In genomic region chr1:175390522-175391247, GRCh38 we compare ENCODE assay signal across 25 cellular contexts.
A peak's percentile ranks its signal among the peaks of the same experiment; 100 is the strongest.
DNase-seq lines count a peak whose midpoint lies in the region; ATAC-seq, FAIRE-seq and TF ChIP-seq lines count a peak whose summit lies in the region.
"Had no signal": no experiment of that assay in that cellular context is flagged by ENCODE, and none has a peak within 500 bp of the region (broad histone marks: within the 10 kb centered on the region; RNA-seq: fewer than 3 reads in every experiment).

No MANE protein-coding gene starts in this region.

- BruUV-seq in GM12878 (replicated peaks; lab: Mats Ljungman, UMichigan), result no TSS peak

- H3K27me3 Mint-ChIP-seq in CD4-positive, alpha-beta T cell, result peaks cover 38% of the 10 kb centered on the region

- H4K20me1 ChIP-seq in GM12878 (ENCODE audit: control insufficient read depth, insufficient read depth), result no peaks in the 10 kb centered on the region

- H3K4me3 Mint-ChIP-seq in CD4-positive, alpha-beta T cell, result no peak overlapping the region
- H3K4me3 Mint-ChIP-seq: activated CD4-positive, alpha-beta T cell treated with anti-CD3 and anti-CD28 coated beads, Interleukin-2, amount 10 ng/mL, durations not matched to agents 7 days and 5 days; activated CD8-positive, alpha-beta memory T cell treated with anti-CD3 and anti-CD28 coated beads, Interleukin-2, amount 10 ng/mL, durations not matched to agents 7 days and 5 days; CD4-positive, CD25-positive, alpha-beta regulatory T cell; naive B cell had no signal

- H3K79me2 ChIP-seq in GM12878 (ENCODE audit: control insufficient read depth, insufficient read depth, low read length), result no peaks in the 10 kb centered on the region

- FAIRE-seq in GM12878 (lab: Jason Lieb, UNC) (no peak), GM12891 (lab: Jason Lieb, UNC) (no peak)

- no peak overlapping the region for H2AFZ ChIP-seq in GM12878 (ENCODE audit: control insufficient read depth, low read depth, low read length)

- no peak for TF ChIP-seq CTCF in GM06990 (IDR thresholded peaks at IDR 0.05; ENCODE audit: insufficient read depth, low read length, poor library complexity, severe bottlenecking)
- TF ChIP-seq CTCF in GM12878 (IDR thresholded peaks at IDR 0.05 in 2 of 3, conservative IDR thresholded peaks at IDR 0.05 in 1 of 3; ENCODE audit: control insufficient read depth in 2 of 3, extremely low read depth in 1 of 3, insufficient read depth in 1 of 3, low read depth in 3 of 3, low read length in 3 of 3), result no peak
- no peak for TF ChIP-seq CTCF in CD4-positive, alpha-beta T cell (IDR thresholded peaks at IDR 0.05)

- SMC1A ChIA-PET in GM12878 (lab: Charles Lee; ENCODE audit: uncharacterized antibody, unreplicated experiment), result interaction anchor here (1.3 to 1.5 kb wide), 2 partner anchors 14 to 44 kb away, joined by 5 to 8 read pairs; no protein-coding TSS in a partner anchor

- POLR2A ChIA-PET in GM12878 (lab: Charles Lee), result no interaction called here
- POLR2A ChIA-PET in CD4-positive, alpha-beta T cell (lab: Charles Lee), result interaction anchor here (0.6 kb wide), 1 partner anchor 1536 kb away, joined by 3 read pairs; no protein-coding TSS in a partner anchor

- H3K27me3 ChIP-seq in GM06990 (replicated peaks; ENCODE audit: control insufficient read depth, insufficient read depth, low read length) (no peaks in the 10 kb centered on the region; the same call in 1 of the 2 replicates), GM12878 (replicated peaks in 1 of 2; ENCODE audit: control insufficient read depth in 2 of 2, insufficient read depth in 2 of 2, low read length in 1 of 2) (no peaks in the 10 kb centered on the region; a peak in 1 of 4 replicates)
- H3K27me3 ChIP-seq in CD4-positive, alpha-beta T cell (ENCODE audit: control insufficient read depth, insufficient read depth, low read length), result no peaks in the 10 kb centered on the region
- H3K27me3 ChIP-seq: brain microvascular endothelial cell, sigmoid colon, SJCRH30, testis had no signal

- H3K4me1 ChIP-seq in GM12878 (ENCODE audit: control insufficient read depth, insufficient read depth, low read length), result peaks cover 4% of the 10 kb centered on the region; the same call in 1 of the 2 replicates
- H3K4me1 ChIP-seq: colonic mucosa, SJCRH30, testis had no signal

- in situ Hi-C loops in GM12878 (cut with MboI), result no loop called here

- H3K36me3 Mint-ChIP-seq in CD4-positive, alpha-beta T cell (ENCODE audit: low read depth), result no peaks in the 10 kb centered on the region
- H3K36me3 Mint-ChIP-seq: activated CD8-positive, alpha-beta memory T cell treated with anti-CD3 and anti-CD28 coated beads, Interleukin-2, amount 10 ng/mL, durations not matched to agents 7 days and 5 days; CD4-positive, CD25-positive, alpha-beta regulatory T cell; naive B cell had no signal

- no peak for TF ChIP-seq EP300 in GM12878 (IDR thresholded peaks at IDR 0.05; ENCODE audit: borderline replicate concordance in 1 of 2, control insufficient read depth in 1 of 2, low read depth in 2 of 2, low read length in 2 of 2)

- H3K9me3 ChIP-seq in GM12878 (replicated peaks; ENCODE audit: control insufficient read depth, insufficient read depth, low read length), result no peaks in the 10 kb centered on the region
- H3K9me3 ChIP-seq in CD4-positive, alpha-beta T cell (ENCODE audit: control insufficient read depth, low read length), result no peaks in the 10 kb centered on the region
- H3K9me3 ChIP-seq: colonic mucosa, neutrophil, sigmoid colon, SJCRH30, testis had no signal

- H3K9me3 Mint-ChIP-seq in CD4-positive, alpha-beta T cell, result no peaks in the 10 kb centered on the region
- H3K9me3 Mint-ChIP-seq: activated CD4-positive, alpha-beta T cell treated with anti-CD3 and anti-CD28 coated beads, Interleukin-2, amount 10 ng/mL, durations not matched to agents 7 days and 5 days; naive B cell had no signal

- peak; percentile 48 for ATAC-seq in GM19043 (IDR thresholded peaks at IDR 0.05; ENCODE audit: low read depth, unreplicated experiment)
- peak; percentile 78 for ATAC-seq in HG02870 (IDR thresholded peaks at IDR 0.05; ENCODE audit: unreplicated experiment)
- peak; percentile 85 for ATAC-seq in GM12878
- no peak for ATAC-seq in CD4-positive, alpha-beta T cell (ENCODE audit: poor library complexity)
- ATAC-seq: activated CD8-positive, alpha-beta memory T cell treated with anti-CD3 and anti-CD28 coated beads, Interleukin-2, amount 10 ng/mL, durations not matched to agents 7 days and 5 days had no signal

- intact Hi-C loops in GM12878 (cut with micrococcal nuclease; ENCODE audit: unreplicated experiment), result no loop called here
- intact Hi-C loops in CD4-positive, alpha-beta T cell (cut with DNase I, micrococcal nuclease), result no loop called here

- H3K27ac ChIP-seq in GM12878 (ENCODE audit: control insufficient read depth, insufficient read depth), result no peak overlapping the region
- no peak overlapping the region for H3K27ac ChIP-seq in CD4-positive, alpha-beta T cell (ENCODE audit: low read depth, low read length)
- H3K27ac ChIP-seq: brain microvascular endothelial cell, colonic mucosa, neutrophil, sigmoid colon, SJCRH30, testis had no signal

- TF ChIP-seq POLR2A in GM12878 (IDR thresholded peaks at IDR 0.05; ENCODE audit: low read depth, low read length), result no peak
- no peak for TF ChIP-seq POLR2A in GM12891 (IDR thresholded peaks at IDR 0.05; ENCODE audit: low read depth, low read length)

- TF ChIP-seq RAD21 in GM12878 (IDR thresholded peaks at IDR 0.05; ENCODE audit: insufficient read depth, low read depth, low read length), result no peak

- H3K9ac ChIP-seq in GM12878 (ENCODE audit: control insufficient read depth, insufficient read depth, low read length), result no peak overlapping the region

- H3K4me3 ChIP-seq in GM06990 (replicated peaks; ENCODE audit: low read depth, low read length), result no peak overlapping the region
- no peak overlapping the region for H3K4me3 ChIP-seq in GM12878
- H3K4me3 ChIP-seq: colonic mucosa, sigmoid colon, SJCRH30, testis had no signal

- CTCF ChIA-PET in GM12878 (lab: Yijun Ruan, JAX), result interaction anchor here (0.5 to 1.8 kb wide), 5 partner anchors 16 to 1865 kb away, joined by 3 to 9 read pairs (median 3); no protein-coding TSS in a partner anchor
- CTCF ChIA-PET in CD4-positive, alpha-beta T cell (lab: Charles Lee), result no interaction called here

- H3K4me2 ChIP-seq in GM12878 (ENCODE audit: control insufficient read depth, insufficient read depth), result peak overlapping the region; percentile 23

- no peak overlapping the region for H3K27ac Mint-ChIP-seq in CD4-positive, alpha-beta T cell
- H3K27ac Mint-ChIP-seq: activated CD4-positive, alpha-beta T cell treated with anti-CD3 and anti-CD28 coated beads, Interleukin-2, amount 10 ng/mL, durations not matched to agents 7 days and 5 days; activated CD8-positive, alpha-beta memory T cell treated with anti-CD3 and anti-CD28 coated beads, Interleukin-2, amount 10 ng/mL, durations not matched to agents 7 days and 5 days; CD4-positive, CD25-positive, alpha-beta regulatory T cell had no signal

- 0% methylated on average over 1 of the region's 1 CpG for WGBS in GM12878 (ENCODE audit: insufficient coverage, insufficient replicate concordance, low lambda C conversion rate, missing lambda C conversion rate)

- H3K36me3 ChIP-seq in GM06990 (ENCODE audit: control insufficient read depth, insufficient read depth, low read length) (no peaks in the 10 kb centered on the region), GM12878 (ENCODE audit: control insufficient read depth in 2 of 2, insufficient read depth in 2 of 2, low read length in 1 of 2) (no peaks in the 10 kb centered on the region)
- H3K36me3 ChIP-seq: brain microvascular endothelial cell, colonic mucosa, neutrophil, sigmoid colon, SJCRH30 had no signal

- DNase-seq in GM06990 (ENCODE audit: extremely low read depth, insufficient read length) (peak; percentile 9), GM12878 (ENCODE audit: low read depth, low spot score) (no peak), GM12891 (ENCODE audit: insufficient read length, low spot score) (no peak), DMS79 (lab: John Stamatoyannopoulos, UW) (no peak)
- no peak for DNase-seq in CD4-positive, alpha-beta T cell
- no peak for DNase-seq in activated CD4-positive, alpha-beta T cell treated with anti-CD3 and anti-CD28 coated beads, Interleukin-2, amount 50 U/mL, for 48 hours
- DNase-seq: activated CD4-positive, alpha-beta T cell treated with anti-CD3 and anti-CD28 coated beads, Interleukin-2, amount 10 ng/mL, durations not matched to agents 7 days and 5 days; activated CD8-positive, alpha-beta memory T cell treated with anti-CD3 and anti-CD28 coated beads, Interleukin-2, amount 10 ng/mL, durations not matched to agents 7 days and 5 days; activated naive CD4-positive, alpha-beta T cell; activated T-cell treated with anti-CD3 and anti-CD28 coated beads, Interleukin-2, amount 50 U/mL, for 48 hours; brain microvascular endothelial cell; CD4-positive, CD25-positive, alpha-beta regulatory T cell; colonic mucosa; effector CD8-positive, alpha-beta T cell; islet precursor cell; left ventricle myocardium superior; naive B cell; NCI-H2029; sigmoid colon; SJCRH30; stimulated activated naive CD4-positive, alpha-beta T cell treated with Interleukin-2 at 50 U/mL for 16 hours; testis had no signal

- H3K4me1 Mint-ChIP-seq in CD4-positive, alpha-beta T cell (ENCODE audit: low read depth), result no peaks in the 10 kb centered on the region
- H3K4me1 Mint-ChIP-seq: activated CD4-positive, alpha-beta T cell treated with anti-CD3 and anti-CD28 coated beads, Interleukin-2, amount 10 ng/mL, durations not matched to agents 7 days and 5 days; activated CD8-positive, alpha-beta memory T cell treated with anti-CD3 and anti-CD28 coated beads, Interleukin-2, amount 10 ng/mL, durations not matched to agents 7 days and 5 days; CD4-positive, CD25-positive, alpha-beta regulatory T cell; naive B cell had no signal

- RAD21 ChIA-PET in GM12878 (lab: Charles Lee; ENCODE audit: unreplicated experiment), result interaction anchor here (0.9 to 1.3 kb wide), 2 partner anchors 43 to 244 kb away, joined by 3 read pairs; no protein-coding TSS in a partner anchor

TF ChIP-seq in GM12878, 131 proteins besides CTCF, POLR2A, EP300 and RAD21 (continues in another document):
- TF ChIP-seq ZZZ3 (IDR thresholded peaks at IDR 0.05; ENCODE audit: control insufficient read depth, insufficient read length, low read depth) (no peak), EGR1 (IDR thresholded peaks at IDR 0.05; ENCODE audit: borderline replicate concordance in 1 of 2, low read depth in 2 of 2, low read length in 2 of 2) (no peak), LARP7 (IDR thresholded peaks at IDR 0.05) (no peak), MEF2B (IDR thresholded peaks at IDR 0.05; ENCODE audit: partially characterized antibody, poor library complexity, severe bottlenecking) (no peak), NFIC (IDR thresholded peaks at IDR 0.05; ENCODE audit: low read depth, low read length) (peak; percentile 39; the same call in 1 of the 2 replicates)

TF ChIP-seq in GM12891, 5 proteins besides CTCF, POLR2A, EP300 and RAD21:
- no peak for TF ChIP-seq POU2F2 (IDR thresholded peaks at IDR 0.05; ENCODE audit: low read depth, low read length)
- TF ChIP-seq TAF1 (IDR thresholded peaks at IDR 0.05; ENCODE audit: low read depth, low read length), result no peak
- TF ChIP-seq POLR2AphosphoS5 (IDR thresholded peaks at IDR 0.05; ENCODE audit: low read depth, low read length), result no peak
- TF ChIP-seq SPI1 (IDR thresholded peaks at IDR 0.05; ENCODE audit: low read depth, low read length), result no peak
- no peak for TF ChIP-seq PAX5 (IDR thresholded peaks at IDR 0.05; ENCODE audit: insufficient read depth, low read length, severe bottlenecking)
